In genomic region chr1:26785611-26786436, GRCh38 we compare ENCODE assay signal across 8 cellular contexts. TPM values are rescaled to one million over a fixed set of nuclear protein-coding genes. Genes with fewer than 3 reads are reported as not detected.
A peak's percentile ranks its signal among the peaks of the same experiment; 100 is the strongest.
DNase-seq lines count a peak whose midpoint lies in the region; ATAC-seq and TF ChIP-seq lines count a peak whose summit lies in the region.

No MANE protein-coding gene starts in this region.

- H3K9me3 Mint-ChIP-seq in activated CD4-positive, alpha-beta T cell treated with anti-CD3 and anti-CD28 coated beads, Interleukin-2, amount 10 ng/mL, durations not matched to agents 7 days and 5 days, result no peaks in the 10 kb centered on the region
- no peaks in the 10 kb centered on the region for H3K9me3 Mint-ChIP-seq in T-cell

- H3K36me3 ChIP-seq in prostate gland, result no peaks in the 10 kb centered on the region

- CTCF ChIA-PET in activated CD4-positive, alpha-beta T cell treated with anti-CD3 and anti-CD28 coated beads, Interleukin-2, amount 10 ng/mL, durations not matched to agents 7 days and 5 days (lab: Charles Lee), result interaction anchor here (0.9 to 1.6 kb wide), 7 partner anchors 9 to 187 kb away, joined by 3 to 5 read pairs (median 3); no protein-coding TSS in a partner anchor
- CTCF ChIA-PET in T-cell (lab: Charles Lee), result interaction anchor here in 1 of 2 donors (0.6 to 6.3 kb wide), 7 partner anchors 15 to 552 kb away, joined by 3 to 48 read pairs (median 3); partner anchors contain the start of gene CEP85

- no peaks in the 10 kb centered on the region for H3K27me3 ChIP-seq in prostate gland (replicated peaks; ENCODE audit: insufficient read depth)

- no peaks in the 10 kb centered on the region for H3K9me3 ChIP-seq in prostate gland

- H3K27ac ChIP-seq in prostate gland, result peak overlapping the region; percentile 99

- no peaks in the 10 kb centered on the region for H3K27me3 Mint-ChIP-seq in activated CD4-positive, alpha-beta T cell treated with anti-CD3 and anti-CD28 coated beads, Interleukin-2, amount 10 ng/mL, durations not matched to agents 7 days and 5 days
- H3K27me3 Mint-ChIP-seq in T-cell, result no peaks in the 10 kb centered on the region

- H3K4me3 ChIP-seq in prostate gland, result no peak overlapping the region

- H3K4me3 Mint-ChIP-seq in activated CD4-positive, alpha-beta T cell treated with anti-CD3 and anti-CD28 coated beads, Interleukin-2, amount 10 ng/mL, durations not matched to agents 7 days and 5 days, result peak overlapping the region; percentile 86
- peak overlapping the region; percentile 86 to 100 (median 98) for H3K4me3 Mint-ChIP-seq in T-cell

- no peak for TF ChIP-seq CTCF in prostate gland (IDR thresholded peaks at IDR 0.05)

- ATAC-seq in T-cell (replicated peaks in 1 of 4) (no peak), HG03378 (IDR thresholded peaks at IDR 0.05; ENCODE audit: unreplicated experiment) (no peak), HG03108 (IDR thresholded peaks at IDR 0.05; ENCODE audit: unreplicated experiment) (no peak)

- intact Hi-C loops in prostate gland (cut with DNase I), result loop anchor here (1.0 kb wide), 1 partner anchor 88 kb away; no protein-coding TSS in a partner anchor

- no peak for TF ChIP-seq POLR2A in prostate gland (IDR thresholded peaks at IDR 0.05)

- H3K4me1 ChIP-seq in prostate gland (replicated peaks), result peaks cover 12% of the 10 kb centered on the region

- peak overlapping the region; percentile 99 for H3K27ac Mint-ChIP-seq in activated CD4-positive, alpha-beta T cell treated with anti-CD3 and anti-CD28 coated beads, Interleukin-2, amount 10 ng/mL, durations not matched to agents 7 days and 5 days
- H3K27ac Mint-ChIP-seq in T-cell, result peak overlapping the region; percentile 99 to 100

- POLR2A ChIA-PET in activated CD4-positive, alpha-beta T cell treated with anti-CD3 and anti-CD28 coated beads, Interleukin-2, amount 10 ng/mL, durations not matched to agents 7 days and 5 days (lab: Charles Lee), result interaction anchor here (0.5 to 1.0 kb wide), 3 partner anchors 83 to 314 kb away, joined by 3 to 7 read pairs (median 3); no protein-coding TSS in a partner anchor
- POLR2A ChIA-PET in T-cell (lab: Charles Lee), result interaction anchor here (0.5 to 1.7 kb wide), 4 partner anchors 9 to 334 kb away, joined by 3 to 12 read pairs (median 6); no protein-coding TSS in a partner anchor

- DNase-seq in activated CD4-positive, alpha-beta T cell treated with anti-CD3 and anti-CD28 coated beads, Interleukin-2, amount 10 ng/mL, durations not matched to agents 7 days and 5 days, result no peak
- DNase-seq in activated CD4-positive, alpha-beta T cell treated with anti-CD3 and anti-CD28 coated beads for 1 hour, result no peak
- peak in 2 of 34 experiments; percentile 10 to 22 for DNase-seq in T-cell
- peak; percentile 22 for DNase-seq in fibroblast of gingiva (ENCODE audit: low read depth)
- no peak for DNase-seq in prostate gland (ENCODE audit: low spot score)
- DNase-seq in activated CD4-positive, CD25-positive, alpha-beta regulatory T cell (lab: John Stamatoyannopoulos, UW), result no peak

- H3K4me1 Mint-ChIP-seq in activated CD4-positive, alpha-beta T cell treated with anti-CD3 and anti-CD28 coated beads, Interleukin-2, amount 10 ng/mL, durations not matched to agents 7 days and 5 days, result peaks cover 58% of the 10 kb centered on the region
- H3K4me1 Mint-ChIP-seq in T-cell, result peaks cover 74 to 84% (median 82%) of the 10 kb centered on the region in 3 donors

- WGBS in prostate gland, result 89% methylated on average over 5 of the region's 5 CpGs

- H3K36me3 Mint-ChIP-seq in activated CD4-positive, alpha-beta T cell treated with anti-CD3 and anti-CD28 coated beads, Interleukin-2, amount 10 ng/mL, durations not matched to agents 7 days and 5 days (ENCODE audit: low read depth), result peaks cover 24% of the 10 kb centered on the region
- peaks cover 14% of the 10 kb centered on the region for H3K36me3 Mint-ChIP-seq in T-cell

RNA-seq across cellular contexts. Expression of gene PIGV, which starts 1.9 kb away (rescaled TPM):
- 10 to 100 TPM; 16.4 to 16.9 TPM for total RNA-seq in activated CD4-positive, alpha-beta T cell treated with anti-CD3 and anti-CD28 coated beads, Interleukin-2, amount 10 ng/mL, durations not matched to agents 7 days and 5 days
- total RNA-seq in T-cell (10 to 100 TPM; 10.3 to 24.0 (median 20.3) TPM), prostate gland (10 to 100 TPM; 26.4 to 32.4 TPM)

RNA-seq across cellular contexts. Expression of gene ZDHHC18, which starts 40.7 kb away (rescaled TPM):
- 10 to 100 TPM; 45.1 to 55.0 TPM for total RNA-seq in activated CD4-positive, alpha-beta T cell treated with anti-CD3 and anti-CD28 coated beads, Interleukin-2, amount 10 ng/mL, durations not matched to agents 7 days and 5 days
- 10 to 100 TPM; 41.1 to 59.9 (median 50.6) TPM for total RNA-seq in T-cell
- 10 to 100 TPM; 20.0 to 30.7 TPM for total RNA-seq in prostate gland
